In the genomic region with DNA sequence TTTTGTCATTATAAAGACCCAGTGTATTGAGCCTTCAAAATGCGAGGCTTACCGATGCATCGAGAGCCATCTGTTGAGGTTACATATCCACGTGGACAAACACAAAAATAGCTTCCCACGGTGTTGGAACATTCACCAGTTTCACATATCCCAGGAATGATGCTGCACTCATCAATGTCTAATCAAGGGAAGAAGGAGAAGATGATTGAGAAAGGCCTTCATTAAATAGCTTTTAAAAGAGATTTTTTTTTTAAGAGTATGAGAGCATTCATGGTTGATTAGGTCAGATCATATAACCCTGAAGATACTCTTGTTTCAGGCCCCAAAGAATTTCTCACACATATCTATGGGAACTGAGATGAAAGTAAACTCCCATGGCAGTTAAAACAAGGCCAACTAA, we compare ENCODE assay signal across 1 cellular context.
TF ChIP-seq lines count a peak whose summit lies in the region.

No MANE protein-coding gene starts in this region.

TF ChIP-seq in IMR-90, 13 proteins besides CTCF, POLR2A, EP300 and RAD21:
- no peak for TF ChIP-seq MXI1 (IDR thresholded peaks at IDR 0.05; ENCODE audit: borderline replicate concordance, low read depth, low read length)
- no peak for TF ChIP-seq CEBPB (IDR thresholded peaks at IDR 0.05; ENCODE audit: low read depth, low read length)
- TF ChIP-seq MAZ (IDR thresholded peaks at IDR 0.05; ENCODE audit: borderline replicate concordance, low read depth, low read length): no peak
- TF ChIP-seq SMC3 (IDR thresholded peaks at IDR 0.05; ENCODE audit: low read depth, low read length): no peak
- TF ChIP-seq USF2 (IDR thresholded peaks at IDR 0.05; ENCODE audit: low read depth, low read length): no peak
- TF ChIP-seq NFE2L2 (IDR thresholded peaks at IDR 0.05; ENCODE audit: low read depth, low read length): no peak
- TF ChIP-seq RFX5 (IDR thresholded peaks at IDR 0.05; ENCODE audit: low read depth, low read length): no peak
- no peak for TF ChIP-seq BHLHE40 (IDR thresholded peaks at IDR 0.05; ENCODE audit: low read depth, low read length)
- TF ChIP-seq ELK1 (IDR thresholded peaks at IDR 0.05; ENCODE audit: borderline replicate concordance, low read depth, low read length): no peak
- TF ChIP-seq MAFK (IDR thresholded peaks at IDR 0.05; ENCODE audit: low read depth, low read length): no peak
- TF ChIP-seq CHD1 (IDR thresholded peaks at IDR 0.05; ENCODE audit: low read depth, low read length): no peak
- no peak for TF ChIP-seq RCOR1 (IDR thresholded peaks at IDR 0.05; ENCODE audit: insufficient replicate concordance, low read length)
- no peak for TF ChIP-seq FOS (IDR thresholded peaks at IDR 0.05; ENCODE audit: low read depth, low read length)
